In the genomic region with DNA sequence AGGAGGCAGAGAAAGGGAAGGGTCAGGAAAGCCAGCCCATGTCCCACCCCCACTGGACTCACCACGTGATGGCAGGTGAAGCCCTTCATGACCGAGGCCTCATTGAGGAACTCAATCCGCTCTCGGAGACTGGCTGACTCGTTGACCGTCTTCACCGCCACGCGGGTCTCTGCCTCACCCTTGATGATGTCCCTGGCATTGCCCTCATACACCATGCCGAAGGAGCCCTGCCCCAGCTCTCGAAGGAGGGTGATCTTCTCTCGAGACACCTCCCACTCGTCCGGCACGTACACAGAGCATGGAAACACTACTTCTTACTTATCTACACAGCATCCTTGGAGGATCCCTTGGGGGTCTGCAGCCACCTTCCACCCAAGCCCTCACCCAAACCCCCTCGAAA, we compare ENCODE assay signal across 1 cellular context.
TF ChIP-seq lines count a peak whose summit lies in the region.

No MANE protein-coding gene starts in this region.

TF ChIP-seq in HepG2, 621 proteins besides CTCF, POLR2A, EP300 and RAD21 (continued from another document):
- TF ChIP-seq, protein P1, sequence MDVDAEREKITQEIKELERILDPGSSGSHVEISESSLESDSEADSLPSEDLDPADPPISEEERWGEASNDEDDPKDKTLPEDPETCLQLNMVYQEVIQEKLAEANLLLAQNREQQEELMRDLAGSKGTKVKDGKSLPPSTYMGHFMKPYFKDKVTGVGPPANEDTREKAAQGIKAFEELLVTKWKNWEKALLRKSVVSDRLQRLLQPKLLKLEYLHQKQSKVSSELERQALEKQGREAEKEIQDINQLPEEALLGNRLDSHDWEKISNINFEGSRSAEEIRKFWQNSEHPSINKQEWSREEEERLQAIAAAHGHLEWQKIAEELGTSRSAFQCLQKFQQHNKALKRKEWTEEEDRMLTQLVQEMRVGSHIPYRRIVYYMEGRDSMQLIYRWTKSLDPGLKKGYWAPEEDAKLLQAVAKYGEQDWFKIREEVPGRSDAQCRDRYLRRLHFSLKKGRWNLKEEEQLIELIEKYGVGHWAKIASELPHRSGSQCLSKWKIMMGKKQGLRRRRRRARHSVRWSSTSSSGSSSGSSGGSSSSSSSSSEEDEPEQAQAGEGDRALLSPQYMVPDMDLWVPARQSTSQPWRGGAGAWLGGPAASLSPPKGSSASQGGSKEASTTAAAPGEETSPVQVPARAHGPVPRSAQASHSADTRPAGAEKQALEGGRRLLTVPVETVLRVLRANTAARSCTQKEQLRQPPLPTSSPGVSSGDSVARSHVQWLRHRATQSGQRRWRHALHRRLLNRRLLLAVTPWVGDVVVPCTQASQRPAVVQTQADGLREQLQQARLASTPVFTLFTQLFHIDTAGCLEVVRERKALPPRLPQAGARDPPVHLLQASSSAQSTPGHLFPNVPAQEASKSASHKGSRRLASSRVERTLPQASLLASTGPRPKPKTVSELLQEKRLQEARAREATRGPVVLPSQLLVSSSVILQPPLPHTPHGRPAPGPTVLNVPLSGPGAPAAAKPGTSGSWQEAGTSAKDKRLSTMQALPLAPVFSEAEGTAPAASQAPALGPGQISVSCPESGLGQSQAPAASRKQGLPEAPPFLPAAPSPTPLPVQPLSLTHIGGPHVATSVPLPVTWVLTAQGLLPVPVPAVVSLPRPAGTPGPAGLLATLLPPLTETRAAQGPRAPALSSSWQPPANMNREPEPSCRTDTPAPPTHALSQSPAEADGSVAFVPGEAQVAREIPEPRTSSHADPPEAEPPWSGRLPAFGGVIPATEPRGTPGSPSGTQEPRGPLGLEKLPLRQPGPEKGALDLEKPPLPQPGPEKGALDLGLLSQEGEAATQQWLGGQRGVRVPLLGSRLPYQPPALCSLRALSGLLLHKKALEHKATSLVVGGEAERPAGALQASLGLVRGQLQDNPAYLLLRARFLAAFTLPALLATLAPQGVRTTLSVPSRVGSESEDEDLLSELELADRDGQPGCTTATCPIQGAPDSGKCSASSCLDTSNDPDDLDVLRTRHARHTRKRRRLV (CRISPR knock-in tag; IDR thresholded peaks at IDR 0.05) = no peak
- TF ChIP-seq, protein P2, sequence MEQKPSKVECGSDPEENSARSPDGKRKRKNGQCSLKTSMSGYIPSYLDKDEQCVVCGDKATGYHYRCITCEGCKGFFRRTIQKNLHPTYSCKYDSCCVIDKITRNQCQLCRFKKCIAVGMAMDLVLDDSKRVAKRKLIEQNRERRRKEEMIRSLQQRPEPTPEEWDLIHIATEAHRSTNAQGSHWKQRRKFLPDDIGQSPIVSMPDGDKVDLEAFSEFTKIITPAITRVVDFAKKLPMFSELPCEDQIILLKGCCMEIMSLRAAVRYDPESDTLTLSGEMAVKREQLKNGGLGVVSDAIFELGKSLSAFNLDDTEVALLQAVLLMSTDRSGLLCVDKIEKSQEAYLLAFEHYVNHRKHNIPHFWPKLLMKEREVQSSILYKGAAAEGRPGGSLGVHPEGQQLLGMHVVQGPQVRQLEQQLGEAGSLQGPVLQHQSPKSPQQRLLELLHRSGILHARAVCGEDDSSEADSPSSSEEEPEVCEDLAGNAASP (CRISPR knock-in tag; IDR thresholded peaks at IDR 0.05; ENCODE audit: borderline replicate concordance) = no peak
- TF ChIP-seq, protein P3, sequence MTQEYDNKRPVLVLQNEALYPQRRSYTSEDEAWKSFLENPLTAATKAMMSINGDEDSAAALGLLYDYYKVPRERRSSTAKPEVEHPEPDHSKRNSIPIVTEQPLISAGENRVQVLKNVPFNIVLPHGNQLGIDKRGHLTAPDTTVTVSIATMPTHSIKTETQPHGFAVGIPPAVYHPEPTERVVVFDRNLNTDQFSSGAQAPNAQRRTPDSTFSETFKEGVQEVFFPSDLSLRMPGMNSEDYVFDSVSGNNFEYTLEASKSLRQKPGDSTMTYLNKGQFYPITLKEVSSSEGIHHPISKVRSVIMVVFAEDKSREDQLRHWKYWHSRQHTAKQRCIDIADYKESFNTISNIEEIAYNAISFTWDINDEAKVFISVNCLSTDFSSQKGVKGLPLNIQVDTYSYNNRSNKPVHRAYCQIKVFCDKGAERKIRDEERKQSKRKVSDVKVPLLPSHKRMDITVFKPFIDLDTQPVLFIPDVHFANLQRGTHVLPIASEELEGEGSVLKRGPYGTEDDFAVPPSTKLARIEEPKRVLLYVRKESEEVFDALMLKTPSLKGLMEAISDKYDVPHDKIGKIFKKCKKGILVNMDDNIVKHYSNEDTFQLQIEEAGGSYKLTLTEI (CRISPR knock-in tag; conservative IDR thresholded peaks at IDR 0.05) = no peak
- TF ChIP-seq KLF9 (CRISPR knock-in tag; IDR thresholded peaks at IDR 0.05; ENCODE audit: low read depth) = no peak
- no peak for TF ChIP-seq ZNF17 (CRISPR knock-in tag; IDR thresholded peaks at IDR 0.05)
- TF ChIP-seq ZBTB3 (CRISPR knock-in tag; IDR thresholded peaks at IDR 0.05; ENCODE audit: borderline replicate concordance, low read depth) = no peak
- no peak for TF ChIP-seq RNF2 (conservative IDR thresholded peaks at IDR 0.05; ENCODE audit: low read depth)
- no peak for TF ChIP-seq ZNF616 (CRISPR knock-in tag; IDR thresholded peaks at IDR 0.05; ENCODE audit: low read depth)
- no peak for TF ChIP-seq SP140L (CRISPR knock-in tag; IDR thresholded peaks at IDR 0.05; ENCODE audit: borderline replicate concordance)
- no peak for TF ChIP-seq CBX1 (IDR thresholded peaks at IDR 0.05; ENCODE audit: low read depth)
- TF ChIP-seq ZSCAN29 (CRISPR knock-in tag; conservative IDR thresholded peaks at IDR 0.05) = no peak
- TF ChIP-seq ZNF331 (CRISPR knock-in tag; IDR thresholded peaks at IDR 0.05) = no peak
- TF ChIP-seq TBP (CRISPR knock-in tag; IDR thresholded peaks at IDR 0.05) = no peak
- no peak for TF ChIP-seq ZNF891 (CRISPR knock-in tag; IDR thresholded peaks at IDR 0.05)
- no peak for TF ChIP-seq PHF20 (CRISPR knock-in tag; IDR thresholded peaks at IDR 0.05)
TF ChIP-seq in HepG2: peak in this region for 0.
